ENCODE assay signal across 28 cellular contexts in genomic region chr10:36765777-36766176, GRCh38.
DNase-seq lines count a peak whose midpoint lies in the region; TF ChIP-seq lines count a peak whose summit lies in the region.
"Had no signal": no experiment of that assay in that cellular context is flagged by ENCODE, and none has a peak within 500 bp of the region (broad histone marks: within the 10 kb centered on the region; RNA-seq: fewer than 3 reads in every experiment).

No MANE protein-coding gene starts in this region.

- no peak overlapping the region for H3K27ac Mint-ChIP-seq in activated naive CD4-positive, alpha-beta T cell treated with anti-CD3 and anti-CD28 coated beads for 36 hours
- H3K27ac Mint-ChIP-seq: activated naive CD8-positive, alpha-beta T cell treated with anti-CD3 and anti-CD28 coated beads, Interleukin-2, amount 10 ng/mL, durations not matched to agents 7 days and 5 days; activated T-helper 2 cell treated with anti-CD3 and anti-CD28 coated beads, Interferon-gamma antibody, Interleukin-2, Interleukin-4, amounts not matched to agents 10 μg/mL and 5 μg/mL and 100 μg/mL, durations not matched to agents 14 hours and 24 hours and 36 hours; dendritic cell treated with granulocyte-macrophage colony-stimulating factor and Interleukin-4, amounts not matched to agents 40 ng/mL and 50 ng/mL, for 4 days; IgD-negative memory B cell; naive thymus-derived CD8-positive, alpha-beta T cell had no signal

- DNase-seq in AG08396 (ENCODE audit: low spot score): peak; percentile 14
- DNase-seq in adipocyte (ENCODE audit: low read depth): peak; percentile 67
- DNase-seq in dedifferentiated amniotic fluid mesenchymal stem cell (ENCODE audit: extremely low spot score): peak; percentile 35
- DNase-seq in medulla oblongata (ENCODE audit: extremely low spot score): peak; percentile 17
- no peak for DNase-seq in activated naive CD4-positive, alpha-beta T cell treated with anti-CD3 and anti-CD28 coated beads for 36 hours
- DNase-seq in ovary: no peak
- DNase-seq in nucleus accumbens (lab: John Stamatoyannopoulos, UW): no peak
- DNase-seq in DMS79 treated with DMSO at 0.1 percent for 48 hours (lab: John Stamatoyannopoulos, UW): no peak
- DNase-seq: activated CD4-positive, alpha-beta T cell treated with anti-CD3 and anti-CD28 coated beads, Interleukin-2, amount 50 U/mL, for 48 hours; activated CD8-positive, alpha-beta memory T cell treated with anti-CD3 and anti-CD28 coated beads, Interleukin-2, amount 50 U/mL, for 48 hours; activated naive CD8-positive, alpha-beta T cell treated with anti-CD3 and anti-CD28 coated beads, Interleukin-2, amount 10 ng/mL, durations not matched to agents 7 days and 5 days; COR-L47; DMS79; kidney; naive thymus-derived CD8-positive, alpha-beta T cell; NCI-H1092; NCI-H1930; NCI-H2227 treated with DMSO at 0.1 percent for 48 hours; NCI-H69; stimulated activated CD4-positive, alpha-beta T cell treated with anti-CD3 and anti-CD28 coated beads, Interleukin-2, amount 100 ng/mL, for 48 hours; T-helper 1 cell; trophoblast cell had no signal

- no peaks in the 10 kb centered on the region for H3K4me1 Mint-ChIP-seq in activated naive CD4-positive, alpha-beta T cell treated with anti-CD3 and anti-CD28 coated beads for 36 hours (ENCODE audit: low read depth)
- H3K4me1 Mint-ChIP-seq: activated naive CD8-positive, alpha-beta T cell treated with anti-CD3 and anti-CD28 coated beads, Interleukin-2, amount 10 ng/mL, durations not matched to agents 7 days and 5 days; IgD-negative memory B cell; naive thymus-derived CD8-positive, alpha-beta T cell had no signal

- no peaks in the 10 kb centered on the region for H3K27me3 Mint-ChIP-seq in activated naive CD4-positive, alpha-beta T cell treated with anti-CD3 and anti-CD28 coated beads for 36 hours (ENCODE audit: low read depth)
- H3K27me3 Mint-ChIP-seq: activated naive CD8-positive, alpha-beta T cell treated with anti-CD3 and anti-CD28 coated beads, Interleukin-2, amount 10 ng/mL, durations not matched to agents 7 days and 5 days; dendritic cell treated with granulocyte-macrophage colony-stimulating factor and Interleukin-4, amounts not matched to agents 40 ng/mL and 50 ng/mL, for 4 days; IgD-negative memory B cell; naive thymus-derived CD8-positive, alpha-beta T cell had no signal

- 3 to 8% (median 4%) methylated on average over 2 of the region's 2 CpGs for WGBS in ovary, 3 donors

- no peak for TF ChIP-seq CTCF in ovary (IDR thresholded peaks at IDR 0.05)

- H3K4me3 Mint-ChIP-seq in activated naive CD4-positive, alpha-beta T cell treated with anti-CD3 and anti-CD28 coated beads for 36 hours: no peak overlapping the region
- H3K4me3 Mint-ChIP-seq: activated naive CD8-positive, alpha-beta T cell treated with anti-CD3 and anti-CD28 coated beads, Interleukin-2, amount 10 ng/mL, durations not matched to agents 7 days and 5 days; dendritic cell treated with granulocyte-macrophage colony-stimulating factor and Interleukin-4, amounts not matched to agents 40 ng/mL and 50 ng/mL, for 4 days; IgD-negative memory B cell; naive thymus-derived CD8-positive, alpha-beta T cell had no signal

- no peaks in the 10 kb centered on the region for H3K36me3 ChIP-seq in adipocyte (ENCODE audit: control insufficient read depth, insufficient read depth, low read length, severe bottlenecking)
- no peaks in the 10 kb centered on the region for H3K36me3 ChIP-seq in ovary
- H3K36me3 ChIP-seq: BLaER1 treated with 17β-estradiol and CSF1 and Interleukin-3, amounts not matched to agents 10 nM and 100 nM; esophagus muscularis mucosa; HAP-1 had no signal

- H3K9me3 ChIP-seq in adipocyte (ENCODE audit: control insufficient read depth, low read length): no peaks in the 10 kb centered on the region
- H3K9me3 ChIP-seq in ovary: no peaks in the 10 kb centered on the region
- H3K9me3 ChIP-seq: esophagus muscularis mucosa, HAP-1 had no signal

- no peak for TF ChIP-seq EP300 in ovary (IDR thresholded peaks at IDR 0.05)

- H3K27me3 ChIP-seq in adipocyte (replicated peaks; ENCODE audit: control insufficient read depth, insufficient read depth, low read length) (no peaks in the 10 kb centered on the region), ovary (no peaks in the 10 kb centered on the region)
- H3K27me3 ChIP-seq: BLaER1 treated with 17β-estradiol and CSF1 and Interleukin-3, amounts not matched to agents 10 nM and 100 nM; esophagus muscularis mucosa had no signal

- H3K4me1 ChIP-seq in adipocyte (ENCODE audit: control insufficient read depth, insufficient read depth, low read length) (peaks cover 10% of the 10 kb centered on the region), ovary (ENCODE audit: insufficient read depth) (no peaks in the 10 kb centered on the region)
- H3K4me1 ChIP-seq: BLaER1 treated with 17β-estradiol and CSF1 and Interleukin-3, amounts not matched to agents 10 nM and 100 nM; HAP-1 had no signal

- no peak for TF ChIP-seq POLR2A in ovary (IDR thresholded peaks at IDR 0.05)

- H3K36me3 Mint-ChIP-seq in activated naive CD4-positive, alpha-beta T cell treated with anti-CD3 and anti-CD28 coated beads for 36 hours (ENCODE audit: low read depth): no peaks in the 10 kb centered on the region
- H3K36me3 Mint-ChIP-seq: activated naive CD8-positive, alpha-beta T cell treated with anti-CD3 and anti-CD28 coated beads, Interleukin-2, amount 10 ng/mL, durations not matched to agents 7 days and 5 days; IgD-negative memory B cell; naive thymus-derived CD8-positive, alpha-beta T cell had no signal

- CTCF ChIA-PET in activated naive CD4-positive, alpha-beta T cell treated with anti-CD3 and anti-CD28 coated beads for 36 hours (lab: Charles Lee): no interaction called here

- no peak overlapping the region for H3K4me3 ChIP-seq in adipocyte (ENCODE audit: low read length)
- H3K4me3 ChIP-seq in ovary: no peak overlapping the region
- H3K4me3 ChIP-seq: BLaER1 treated with 17β-estradiol and CSF1 and Interleukin-3, amounts not matched to agents 10 nM and 100 nM; esophagus muscularis mucosa; HAP-1 had no signal

- no peak overlapping the region for H3K27ac ChIP-seq in ovary
- H3K27ac ChIP-seq: BLaER1 treated with 17β-estradiol and CSF1 and Interleukin-3, amounts not matched to agents 10 nM and 100 nM; esophagus muscularis mucosa had no signal

- no peak overlapping the region for H3K9ac ChIP-seq in adipocyte (ENCODE audit: low read length)
- H3K9ac ChIP-seq: BLaER1 treated with 17β-estradiol and CSF1 and Interleukin-3, amounts not matched to agents 10 nM and 100 nM had no signal

- intact Hi-C loops in activated naive CD4-positive, alpha-beta T cell treated with anti-CD3 and anti-CD28 coated beads for 36 hours (cut with micrococcal nuclease): no loop called here
- intact Hi-C loops in ovary (cut with DNase I): no loop called here

- peaks cover 2% of the 10 kb centered on the region for H3K9me3 Mint-ChIP-seq in activated naive CD4-positive, alpha-beta T cell treated with anti-CD3 and anti-CD28 coated beads for 36 hours
- H3K9me3 Mint-ChIP-seq: dendritic cell treated with granulocyte-macrophage colony-stimulating factor and Interleukin-4, amounts not matched to agents 40 ng/mL and 50 ng/mL, for 4 days had no signal

Comparison
In these comparisons a context has a peak if more than half of its experiments do, and no peak if none do; other contexts are left out.
1. DNase-seq: peak in AG08396 (single experiment), adipocyte (single experiment), dedifferentiated amniotic fluid mesenchymal stem cell (single experiment) and medulla oblongata (single experiment); none in activated naive CD4-positive, alpha-beta T cell treated with anti-CD3 and anti-CD28 coated beads for 36 hours (single experiment), ovary (0 of 5), nucleus accumbens (0 of 56) and DMS79 treated with DMSO at 0.1 percent for 48 hours (single experiment).